In genomic region chr4:120290553-120290952, GRCh38 we compare ENCODE assay signal across 9 cellular contexts.
"Had no signal": no experiment of that assay in that cellular context is flagged by ENCODE, and none has a peak within 500 bp of the region (broad histone marks: within the 10 kb centered on the region; RNA-seq: fewer than 3 reads in every experiment).

No MANE protein-coding gene starts in this region.

- H3K4me3 Mint-ChIP-seq: HFFc6 had no signal

- H3K4me3 ChIP-seq: GM23248, HAP-1, K562 had no signal

- H3K4me1 ChIP-seq: HAP-1 had no signal

- H3K27ac Mint-ChIP-seq: HFFc6 had no signal

- ATAC-seq: HCT116, K562 had no signal

- H2AFZ ChIP-seq: GM23248 had no signal

- DNase-seq: GM23248, GOT3, H7, HFFc6, KG1 had no signal

- FAIRE-seq: K562 had no signal

- H3K27ac ChIP-seq: GM23248, HL-60 had no signal

- H3K36me3 ChIP-seq: HAP-1 had no signal

- H3K9ac ChIP-seq: GM23248 had no signal

- H3K9me3 ChIP-seq: HAP-1 had no signal
